Comparison of ENCODE assay signal across 30 cellular contexts in the genomic region with DNA sequence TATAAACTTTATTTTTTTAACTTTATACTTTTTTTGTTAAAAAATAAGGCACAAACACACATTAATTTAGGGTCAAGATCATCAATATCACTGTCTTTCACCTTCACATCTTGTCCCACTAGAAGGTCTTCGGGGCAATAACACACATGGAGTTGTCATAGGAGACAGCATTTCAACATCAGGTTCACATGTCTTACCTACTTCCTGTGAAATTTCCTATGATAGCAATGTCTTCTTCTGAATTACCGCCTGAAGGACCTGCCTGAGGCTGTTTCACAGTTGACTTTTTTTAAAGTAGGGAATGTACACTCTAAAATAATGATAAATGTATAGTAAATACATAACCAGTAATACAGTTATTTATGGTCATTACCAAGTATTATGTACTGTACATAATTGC.
"Had no signal": no experiment of that assay in that cellular context is flagged by ENCODE, and none has a peak within 500 bp of the region (broad histone marks: within the 10 kb centered on the region; RNA-seq: fewer than 3 reads in every experiment).

No MANE protein-coding gene starts in this region.

- H3K4me3 ChIP-seq: adrenal gland, ascending aorta, body of pancreas, breast epithelium, cardiac muscle cell had no signal

- H3K27ac ChIP-seq: adrenal gland, ascending aorta, body of pancreas, brain microvascular endothelial cell, breast epithelium, cardiac muscle cell had no signal

- H3K9me3 ChIP-seq: adrenal gland, ascending aorta, body of pancreas, breast epithelium had no signal

- DNase-seq: activated effector memory CD4-positive, alpha-beta T cell treated with anti-CD3 and anti-CD28 coated beads, Interleukin-2, amount 50 U/mL, for 16 hours; activated effector memory CD4-positive, alpha-beta T cell treated with Interleukin-2 at 50 U/mL for 16 hours; activated gamma-delta T cell; activated gamma-delta T cell treated with Interleukin-2 at 50 U/mL for 16 hours; activated naive CD4-positive, alpha-beta T cell; activated naive CD4-positive, alpha-beta T cell treated with anti-CD3 and anti-CD28 coated beads for 36 hours; activated naive CD4-positive, alpha-beta T cell treated with anti-CD3 and anti-CD28 coated beads, Interleukin-2, amount 10 ng/mL, durations not matched to agents 7 days and 5 days; activated naive CD4-positive, alpha-beta T cell treated with anti-CD3 and anti-CD28 coated beads, Interleukin-2, amount 50 U/mL, for 16 hours; activated naive CD4-positive, alpha-beta T cell treated with Interleukin-2 at 50 U/mL for 16 hours; activated naive CD8-positive, alpha-beta T cell treated with anti-CD3 and anti-CD28 coated beads for 36 hours; activated naive CD8-positive, alpha-beta T cell treated with anti-CD3 and anti-CD28 coated beads, Interleukin-2, amount 10 ng/mL, durations not matched to agents 7 days and 5 days; activated naive CD8-positive, alpha-beta T cell treated with anti-CD3 and anti-CD28 coated beads, Interleukin-2, amount 50 U/mL, for 24 hours; activated T-cell treated with anti-CD3 and anti-CD28 coated beads, Interleukin-2, amount 50 U/mL, for 1 hour; activated T-cell treated with anti-CD3 and anti-CD28 coated beads, Interleukin-2, amount 50 U/mL, for 24 hours; activated T-cell treated with anti-CD3 and anti-CD28 coated beads, Interleukin-2, amount 50 U/mL, for 4 hours; activated T-cell treated with anti-CD3 and anti-CD28 coated beads, Interleukin-2, amount 50 U/mL, for 48 hours; activated T-cell treated with anti-CD3 and anti-CD28 coated beads, Interleukin-2, amount 50 U/mL, for 72 hours; adrenal gland; amniotic stem cell; amygdala; anterior cingulate cortex; aorta; body of pancreas; brain microvascular endothelial cell; caudate nucleus; central memory CD4-positive, alpha-beta T cell; cerebellar nuclear complex had no signal

- H3K27me3 ChIP-seq: adrenal gland, ascending aorta, body of pancreas, brain microvascular endothelial cell, breast epithelium, cardiac muscle cell had no signal

- H3K36me3 ChIP-seq: adrenal gland, ascending aorta, brain microvascular endothelial cell, breast epithelium, cardiac muscle cell had no signal

- H3K4me1 ChIP-seq: adrenal gland, body of pancreas, breast epithelium had no signal
